ENCODE assay signal across 7 cellular contexts in genomic region chr7:31735991-31736982, GRCh38. TPM values are rescaled to one million over a fixed set of nuclear protein-coding genes. Genes with fewer than 3 reads are reported as not detected.
DNase-seq lines count a peak whose midpoint lies in the region; ATAC-seq, FAIRE-seq and TF ChIP-seq lines count a peak whose summit lies in the region.

No MANE protein-coding gene starts in this region.

- POLR2A ChIA-PET in activated CD4-positive, alpha-beta memory T cell treated with anti-CD3 and anti-CD28 coated beads for 36 hours (lab: Charles Lee): no interaction called here

- no peak overlapping the region for H3K4me3 ChIP-seq in prostate gland

- no peaks in the 10 kb centered on the region for H3K36me3 ChIP-seq in prostate gland

- peak; percentile 77 for FAIRE-seq in G401.6 (lab: Jason Lieb, UNC)

- DNase-seq in NCI-H2196 (lab: John Stamatoyannopoulos, UW; ENCODE audit: unreplicated experiment) (peak; percentile 73), Right ventricle myocardium superior (peak; percentile 51), prostate gland (ENCODE audit: low spot score) (peak; percentile 50)
- peak; percentile 31 for DNase-seq in activated CD4-positive, alpha-beta memory T cell treated with anti-CD3 and anti-CD28 coated beads for 36 hours
- DNase-seq in effector memory CD8-positive, alpha-beta T cell: no peak

- no peaks in the 10 kb centered on the region for H3K9me3 ChIP-seq in prostate gland

- 50% methylated on average over 11 of the region's 11 CpGs for WGBS in prostate gland

- no peak overlapping the region for H3K4me3 Mint-ChIP-seq in activated CD4-positive, alpha-beta memory T cell treated with anti-CD3 and anti-CD28 coated beads for 36 hours
- H3K4me3 Mint-ChIP-seq in effector memory CD8-positive, alpha-beta T cell: no peak overlapping the region

- TF ChIP-seq POLR2A in prostate gland (IDR thresholded peaks at IDR 0.05): no peak

- no peaks in the 10 kb centered on the region for H3K4me1 ChIP-seq in prostate gland (replicated peaks)

- peak; percentile 61 to 84 (median 76) for TF ChIP-seq CTCF in prostate gland (IDR thresholded peaks at IDR 0.05)

- ATAC-seq in HG02798 (IDR thresholded peaks at IDR 0.05; ENCODE audit: poor library complexity, unreplicated experiment) (peak; percentile 56), Right ventricle myocardium superior (ENCODE audit: poor library complexity) (peak; percentile 81)
- no peak for ATAC-seq in effector memory CD8-positive, alpha-beta T cell (replicated peaks)

- CTCF ChIA-PET in activated CD4-positive, alpha-beta memory T cell treated with anti-CD3 and anti-CD28 coated beads for 36 hours (lab: Charles Lee): interaction anchor here (1.0 to 1.2 kb wide), 3 partner anchors 600 to 602 kb away, joined by 3 to 8 read pairs (median 3); no protein-coding TSS in a partner anchor

- H3K27me3 ChIP-seq in prostate gland (replicated peaks; ENCODE audit: insufficient read depth): no peaks in the 10 kb centered on the region

- no peak overlapping the region for H3K27ac ChIP-seq in prostate gland

- no peaks in the 10 kb centered on the region for H3K36me3 Mint-ChIP-seq in activated CD4-positive, alpha-beta memory T cell treated with anti-CD3 and anti-CD28 coated beads for 36 hours
- H3K36me3 Mint-ChIP-seq in effector memory CD8-positive, alpha-beta T cell (ENCODE audit: insufficient read depth): no peaks in the 10 kb centered on the region

- no peaks in the 10 kb centered on the region for H3K9me3 Mint-ChIP-seq in activated CD4-positive, alpha-beta memory T cell treated with anti-CD3 and anti-CD28 coated beads for 36 hours
- H3K9me3 Mint-ChIP-seq in effector memory CD8-positive, alpha-beta T cell: peaks cover 0 to 7% of the 10 kb centered on the region in 2 donors

- intact Hi-C loops in activated CD4-positive, alpha-beta memory T cell treated with anti-CD3 and anti-CD28 coated beads for 36 hours (cut with micrococcal nuclease): loop anchor here (1.0 to 10.0 kb wide), 2 partner anchors 293 to 361 kb away; no protein-coding TSS in a partner anchor
- intact Hi-C loops in Right ventricle myocardium superior (cut with DNase I): loop anchor here (10.0 kb wide), 2 partner anchors 81 to 601 kb away; no protein-coding TSS in a partner anchor
- intact Hi-C loops in prostate gland (cut with DNase I): loop anchor here (10.0 kb wide), 1 partner anchor 611 kb away; no protein-coding TSS in a partner anchor

- no peaks in the 10 kb centered on the region for H3K27me3 Mint-ChIP-seq in activated CD4-positive, alpha-beta memory T cell treated with anti-CD3 and anti-CD28 coated beads for 36 hours
- no peaks in the 10 kb centered on the region for H3K27me3 Mint-ChIP-seq in effector memory CD8-positive, alpha-beta T cell

- H3K4me1 Mint-ChIP-seq in activated CD4-positive, alpha-beta memory T cell treated with anti-CD3 and anti-CD28 coated beads for 36 hours (ENCODE audit: low read depth): no peaks in the 10 kb centered on the region
- H3K4me1 Mint-ChIP-seq in effector memory CD8-positive, alpha-beta T cell (ENCODE audit: low read depth in 2 of 2): no peaks in the 10 kb centered on the region

- no peak overlapping the region for H3K27ac Mint-ChIP-seq in activated CD4-positive, alpha-beta memory T cell treated with anti-CD3 and anti-CD28 coated beads for 36 hours
- no peak overlapping the region for H3K27ac Mint-ChIP-seq in effector memory CD8-positive, alpha-beta T cell

RNA-seq across cellular contexts. Expression of gene PPP1R17, which starts 49.3 kb away (rescaled TPM):
- total RNA-seq in activated CD4-positive, alpha-beta memory T cell treated with anti-CD3 and anti-CD28 coated beads for 36 hours: not detected
- not detected for total RNA-seq in Right ventricle myocardium superior
- total RNA-seq in prostate gland: not detected

Comparison
In these comparisons a context has a peak if more than half of its experiments do, and no peak if none do; other contexts are left out.
1. DNase-seq: peak in NCI-H2196 (single experiment), activated CD4-positive, alpha-beta memory T cell treated with anti-CD3 and anti-CD28 coated beads for 36 hours (single experiment), Right ventricle myocardium superior (single experiment) and prostate gland (single experiment); none in effector memory CD8-positive, alpha-beta T cell (0 of 3).